Comparison of ENCODE assay signal across 11 cellular contexts in the genomic region with DNA sequence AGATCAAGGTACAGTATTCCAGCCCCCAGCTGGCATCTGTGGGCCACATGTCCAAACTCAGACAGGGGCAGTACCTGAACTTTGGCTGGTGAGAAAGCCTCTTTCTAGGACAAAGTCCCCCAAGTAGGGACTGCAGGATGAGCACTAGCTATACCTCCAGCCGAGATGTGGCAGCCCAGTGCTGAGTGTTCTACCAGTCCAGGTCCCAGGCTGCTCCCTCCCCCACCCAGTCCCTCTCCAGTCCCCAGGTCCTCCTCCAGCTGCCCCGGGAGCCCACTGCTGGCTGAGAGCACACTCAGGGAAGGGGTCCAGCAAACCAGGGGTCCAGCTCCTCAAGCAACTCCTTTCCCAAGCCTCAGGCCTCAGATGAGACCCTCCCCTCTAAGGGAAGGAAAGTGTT. TPM values are rescaled to one million over a fixed set of nuclear protein-coding genes. Genes with fewer than 3 reads are reported as not detected.
DNase-seq lines count a peak whose midpoint lies in the region; ATAC-seq and TF ChIP-seq lines count a peak whose summit lies in the region.
"Had no signal": no experiment of that assay in that cellular context is flagged by ENCODE, and none has a peak within 500 bp of the region (broad histone marks: within the 10 kb centered on the region; RNA-seq: fewer than 3 reads in every experiment).

No MANE protein-coding gene starts in this region.

- no peaks in the 10 kb centered on the region for H3K9me3 Mint-ChIP-seq in activated CD4-positive, alpha-beta memory T cell treated with anti-CD3 and anti-CD28 coated beads, Interleukin-2, amount 10 ng/mL, durations not matched to agents 7 days and 5 days
- no peaks in the 10 kb centered on the region for H3K9me3 Mint-ChIP-seq in activated CD4-positive, alpha-beta memory T cell treated with anti-CD3 and anti-CD28 coated beads for 36 hours

- H3K27me3 ChIP-seq in PC-9 (ENCODE audit: insufficient read depth, low read depth): no peaks in the 10 kb centered on the region
- H3K27me3 ChIP-seq in skeletal muscle tissue (ENCODE audit: control insufficient read depth in 3 of 3, insufficient read depth in 3 of 3, low read length in 3 of 3): no peaks in the 10 kb centered on the region

- H3K4me1 ChIP-seq in PC-9 (replicated peaks; ENCODE audit: insufficient read depth) (no peaks in the 10 kb centered on the region), skeletal muscle tissue (ENCODE audit: control insufficient read depth in 3 of 3, insufficient read depth in 3 of 3, low read length in 3 of 3) (peaks cover 21 to 42% (median 23%) of the 10 kb centered on the region in 3 donors)

- no peaks in the 10 kb centered on the region for H3K27me3 Mint-ChIP-seq in activated CD4-positive, alpha-beta memory T cell treated with anti-CD3 and anti-CD28 coated beads, Interleukin-2, amount 10 ng/mL, durations not matched to agents 7 days and 5 days
- no peaks in the 10 kb centered on the region for H3K27me3 Mint-ChIP-seq in activated CD4-positive, alpha-beta memory T cell treated with anti-CD3 and anti-CD28 coated beads for 36 hours

- BruUV-seq in PC-9 (replicated peaks; lab: Mats Ljungman, UMichigan): no TSS peak

- H3K36me3 ChIP-seq in PC-9 (ENCODE audit: low read depth) (no peaks in the 10 kb centered on the region), skeletal muscle tissue (ENCODE audit: control insufficient read depth in 3 of 3, insufficient read depth in 3 of 3, low read length in 3 of 3) (peaks cover 35 to 44% (median 40%) of the 10 kb centered on the region in 3 donors)

- peak overlapping the region; percentile 89 for H3K4me2 ChIP-seq in PC-9

- peaks cover 21% of the 10 kb centered on the region for H3K36me3 Mint-ChIP-seq in activated CD4-positive, alpha-beta memory T cell treated with anti-CD3 and anti-CD28 coated beads, Interleukin-2, amount 10 ng/mL, durations not matched to agents 7 days and 5 days (ENCODE audit: low read depth)
- peaks cover 12% of the 10 kb centered on the region for H3K36me3 Mint-ChIP-seq in activated CD4-positive, alpha-beta memory T cell treated with anti-CD3 and anti-CD28 coated beads for 36 hours

- no peaks in the 10 kb centered on the region for H3K9me2 ChIP-seq in PC-9 (ENCODE audit: insufficient read depth)

- no peak for DNase-seq in activated CD4-positive, alpha-beta memory T cell treated with anti-CD3 and anti-CD28 coated beads, Interleukin-2, amount 10 ng/mL, durations not matched to agents 7 days and 5 days
- DNase-seq in activated CD4-positive, alpha-beta memory T cell treated with anti-CD3 and anti-CD28 coated beads for 36 hours: no peak
- DNase-seq in PC-9 (no peak), epithelial cell of proximal tubule (ENCODE audit: low read depth) (no peak), NCI-H2196 (lab: John Stamatoyannopoulos, UW; ENCODE audit: unreplicated experiment) (no peak), SKM-1 (lab: John Stamatoyannopoulos, UW; ENCODE audit: unreplicated experiment) (no peak)
- DNase-seq: activated naive CD4-positive, alpha-beta T cell treated with anti-CD3 and anti-CD28 coated beads, Interleukin-2, amount 50 U/mL, for 16 hours; stimulated activated CD4-positive, alpha-beta T cell treated with anti-CD3 and anti-CD28 coated beads, Interleukin-4, amount 100 ng/mL, for 24 hours had no signal

- H3K9me3 ChIP-seq in PC-9 (ENCODE audit: insufficient read depth, low read depth) (no peaks in the 10 kb centered on the region), skeletal muscle tissue (ENCODE audit: control insufficient read depth in 3 of 3, low read length in 3 of 3) (no peaks in the 10 kb centered on the region)

- H3K4me3 ChIP-seq in PC-9: no peak overlapping the region
- H3K4me3 ChIP-seq in epithelial cell of proximal tubule (ENCODE audit: low read depth, low read length): peak overlapping the region; percentile 90
- peak overlapping the region in 1 of 3 donors; percentile 79 for H3K4me3 ChIP-seq in skeletal muscle tissue (ENCODE audit: low read length in 3 of 3)

- no peak for ATAC-seq in GM19023 (IDR thresholded peaks at IDR 0.05; ENCODE audit: unreplicated experiment)

- CTCF ChIA-PET in activated CD4-positive, alpha-beta memory T cell treated with anti-CD3 and anti-CD28 coated beads, Interleukin-2, amount 10 ng/mL, durations not matched to agents 7 days and 5 days (lab: Charles Lee): interaction anchor here (0.9 to 2.9 kb wide), 3 partner anchors 9 to 233 kb away, joined by 3 to 27 read pairs (median 8); a partner anchor contains a TSS
- CTCF ChIA-PET in activated CD4-positive, alpha-beta memory T cell treated with anti-CD3 and anti-CD28 coated beads for 36 hours (lab: Charles Lee): interaction anchor here (0.8 to 3.6 kb wide), 5 partner anchors 22 to 85 kb away, joined by 3 to 38 read pairs (median 29); a partner anchor contains a TSS
- CTCF ChIA-PET in PC-9 (lab: Charles Lee): no interaction called here

- intact Hi-C loops in activated CD4-positive, alpha-beta memory T cell treated with anti-CD3 and anti-CD28 coated beads for 36 hours (cut with micrococcal nuclease): loop anchor here (2.0 kb wide), 1 partner anchor 161 kb away; no protein-coding TSS in a partner anchor
- intact Hi-C loops in PC-9 (cut with micrococcal nuclease; ENCODE audit: unreplicated experiment): loop anchor here (2.0 kb wide), 2 partner anchors 25 to 75 kb away; a partner anchor contains a TSS

- TF ChIP-seq CTCF in PC-9 (conservative IDR thresholded peaks at IDR 0.05): no peak
- TF ChIP-seq CTCF in epithelial cell of proximal tubule (conservative IDR thresholded peaks at IDR 0.05; ENCODE audit: low read depth, low read length): no peak

- peak overlapping the region; percentile 51 to 93 (median 89) for H3K9ac ChIP-seq in skeletal muscle tissue (ENCODE audit: low read depth in 1 of 3, low read length in 3 of 3)

- peaks cover 31% of the 10 kb centered on the region for H3K4me1 Mint-ChIP-seq in activated CD4-positive, alpha-beta memory T cell treated with anti-CD3 and anti-CD28 coated beads, Interleukin-2, amount 10 ng/mL, durations not matched to agents 7 days and 5 days
- H3K4me1 Mint-ChIP-seq in activated CD4-positive, alpha-beta memory T cell treated with anti-CD3 and anti-CD28 coated beads for 36 hours (ENCODE audit: low read depth): peaks cover 18% of the 10 kb centered on the region

- H3F3A ChIP-seq in PC-9 (ENCODE audit: insufficient read depth, low read depth): 0 out of 2 replicates have a peak, but pooled peaks cover 6% of the 10 kb centered on the region

- 0 out of 2 replicates have a peak, but pooled peaks cover 5% of the 10 kb centered on the region for H4K20me1 ChIP-seq in PC-9 (ENCODE audit: insufficient read depth)

- peak overlapping the region; percentile 91 for H3K4me3 Mint-ChIP-seq in activated CD4-positive, alpha-beta memory T cell treated with anti-CD3 and anti-CD28 coated beads, Interleukin-2, amount 10 ng/mL, durations not matched to agents 7 days and 5 days
- H3K4me3 Mint-ChIP-seq in activated CD4-positive, alpha-beta memory T cell treated with anti-CD3 and anti-CD28 coated beads for 36 hours: no peak overlapping the region

- no peak overlapping the region for H3K27ac Mint-ChIP-seq in activated CD4-positive, alpha-beta memory T cell treated with anti-CD3 and anti-CD28 coated beads, Interleukin-2, amount 10 ng/mL, durations not matched to agents 7 days and 5 days
- no peak overlapping the region for H3K27ac Mint-ChIP-seq in activated CD4-positive, alpha-beta memory T cell treated with anti-CD3 and anti-CD28 coated beads for 36 hours

- POLR2A ChIA-PET in activated CD4-positive, alpha-beta memory T cell treated with anti-CD3 and anti-CD28 coated beads, Interleukin-2, amount 10 ng/mL, durations not matched to agents 7 days and 5 days (lab: Charles Lee): interaction anchor here (0.6 to 3.0 kb wide), 7 partner anchors 8 to 83 kb away, joined by 3 to 25 read pairs (median 5); a partner anchor contains a TSS
- POLR2A ChIA-PET in activated CD4-positive, alpha-beta memory T cell treated with anti-CD3 and anti-CD28 coated beads for 36 hours (lab: Charles Lee): interaction anchor here (1.6 kb wide), 1 partner anchor 10 kb away, joined by 3 read pairs; no protein-coding TSS in a partner anchor
- POLR2A ChIA-PET in PC-9 (lab: Charles Lee; ENCODE audit: unreplicated experiment): no interaction called here

- H3K27ac ChIP-seq in PC-9 (no peak overlapping the region), skeletal muscle tissue (ENCODE audit: low read depth, low read length) (no peak overlapping the region)

- no peak overlapping the region for H2AFZ ChIP-seq in PC-9

- no peaks in the 10 kb centered on the region for H3K79me2 ChIP-seq in PC-9 (ENCODE audit: low read depth)

RNA-seq across cellular contexts. Expression of a gene that starts 1.5 kb away (rescaled TPM):
- total RNA-seq in activated CD4-positive, alpha-beta memory T cell treated with anti-CD3 and anti-CD28 coated beads, Interleukin-2, amount 10 ng/mL, durations not matched to agents 7 days and 5 days: 10 to 100 TPM; 55.4 to 56.0 TPM
- 10 to 100 TPM; 47.7 to 52.4 TPM for total RNA-seq in activated CD4-positive, alpha-beta memory T cell treated with anti-CD3 and anti-CD28 coated beads for 36 hours
- total RNA-seq in PC-9 (2021): 16.5 and 18.7 TPM in 2 replicates
- total RNA-seq in epithelial cell of proximal tubule: 26.3 and 33.4 TPM in 2 replicates
- total RNA-seq in skeletal muscle tissue: 9.4 TPM

RNA-seq across cellular contexts. Expression of a gene that starts 12.2 kb away (rescaled TPM):
- not detected for total RNA-seq in activated CD4-positive, alpha-beta memory T cell treated with anti-CD3 and anti-CD28 coated beads, Interleukin-2, amount 10 ng/mL, durations not matched to agents 7 days and 5 days
- under 1 TPM in 1 of 2 experiments, not detected in 1; 0.75 TPM for total RNA-seq in activated CD4-positive, alpha-beta memory T cell treated with anti-CD3 and anti-CD28 coated beads for 36 hours
- total RNA-seq in PC-9 (2021) (not detected in 2 replicates), epithelial cell of proximal tubule (not detected in 2 replicates), skeletal muscle tissue (not detected)
- total RNA-seq: temporal lobe had no signal

RNA-seq across cellular contexts. Expression of a gene that starts 24.3 kb away (rescaled TPM):
- total RNA-seq in activated CD4-positive, alpha-beta memory T cell treated with anti-CD3 and anti-CD28 coated beads, Interleukin-2, amount 10 ng/mL, durations not matched to agents 7 days and 5 days: 100 to 1,000 TPM; 167 to 170 TPM
- 100 to 1,000 TPM; 251 to 259 TPM for total RNA-seq in activated CD4-positive, alpha-beta memory T cell treated with anti-CD3 and anti-CD28 coated beads for 36 hours
- 255 and 264 TPM in 2 replicates for total RNA-seq in PC-9 (2021)
- total RNA-seq in epithelial cell of proximal tubule: 348 and 432 TPM in 2 replicates
- 182 TPM for total RNA-seq in skeletal muscle tissue

RNA-seq across cellular contexts. Expression of a gene that starts 28.9 kb away (rescaled TPM):
- 1 to 10 TPM; 7.2 to 8.0 TPM for total RNA-seq in activated CD4-positive, alpha-beta memory T cell treated with anti-CD3 and anti-CD28 coated beads, Interleukin-2, amount 10 ng/mL, durations not matched to agents 7 days and 5 days
- 1 to 10 TPM; 6.9 to 7.5 TPM for total RNA-seq in activated CD4-positive, alpha-beta memory T cell treated with anti-CD3 and anti-CD28 coated beads for 36 hours
- 9.9 and 11.6 TPM in 2 replicates for total RNA-seq in PC-9 (2021)
- 0.87 and 2.5 TPM in 2 replicates for total RNA-seq in epithelial cell of proximal tubule
- total RNA-seq in skeletal muscle tissue: under 0.01 TPM

RNA-seq across cellular contexts. Expression of a gene that starts 38.6 kb away (rescaled TPM):
- total RNA-seq in activated CD4-positive, alpha-beta memory T cell treated with anti-CD3 and anti-CD28 coated beads, Interleukin-2, amount 10 ng/mL, durations not matched to agents 7 days and 5 days: 1 to 10 TPM in 1 of 2 experiments, under 1 TPM in 1; 0.40 to 1.4 TPM
- total RNA-seq in activated CD4-positive, alpha-beta memory T cell treated with anti-CD3 and anti-CD28 coated beads for 36 hours: 1 to 10 TPM; 1.1 TPM
- total RNA-seq in PC-9 (2021): 91.2 and 151 TPM in 2 replicates
- 47.5 and 211 TPM in 2 replicates for total RNA-seq in epithelial cell of proximal tubule
- 2.1 TPM for total RNA-seq in skeletal muscle tissue
